1 cellular context compared by ENCODE assay signal in genomic region chr1:43360616-43361015, GRCh38.
TF ChIP-seq lines count a peak whose summit lies in the region.

No MANE protein-coding gene starts in this region.

TF ChIP-seq in K562, 482 proteins besides CTCF, POLR2A, EP300 and RAD21 (continues in another document):
- TF ChIP-seq NKRF (IDR thresholded peaks at IDR 0.05; ENCODE audit: borderline replicate concordance), result no peak
- no peak for TF ChIP-seq ZNF655 (CRISPR knock-in tag; IDR thresholded peaks at IDR 0.05)
- no peak for TF ChIP-seq BHLHE40 (IDR thresholded peaks at IDR 0.05; ENCODE audit: low read length)
- no peak for TF ChIP-seq COPS2 (conservative IDR thresholded peaks at IDR 0.05)
- no peak for TF ChIP-seq CCAR2 (IDR thresholded peaks at IDR 0.05; ENCODE audit: low read depth, low read length)
- TF ChIP-seq EHMT2 (IDR thresholded peaks at IDR 0.05), result no peak
- no peak for TF ChIP-seq ADNP (tag; IDR thresholded peaks at IDR 0.05)
- no peak for TF ChIP-seq HMGN3 (IDR thresholded peaks at IDR 0.05; ENCODE audit: borderline replicate concordance, extremely low read depth, insufficient read length, low read depth, low read length)
- 0 out of 2 replicates have a peak, but pooled peaks have one; percentile 27 for TF ChIP-seq ZNF592 (IDR thresholded peaks at IDR 0.05)
- no peak for TF ChIP-seq CC2D1A (IDR thresholded peaks at IDR 0.05)
- TF ChIP-seq DMBX1 (CRISPR knock-in tag; IDR thresholded peaks at IDR 0.05; ENCODE audit: borderline replicate concordance), result no peak
- TF ChIP-seq YY1 (IDR thresholded peaks at IDR 0.05; ENCODE audit: borderline replicate concordance in 1 of 3, control insufficient read depth in 1 of 3, extremely low read depth in 1 of 3, insufficient read depth in 3 of 3, insufficient read length in 1 of 3, insufficient replicate concordance in 2 of 3, low read depth in 1 of 3, low read length in 2 of 3), result peak in 1 of 3 experiments; percentile 22
- no peak for TF ChIP-seq TEAD2 (tag; IDR thresholded peaks at IDR 0.05)
- TF ChIP-seq ZNF318 (IDR thresholded peaks at IDR 0.05; ENCODE audit: borderline replicate concordance in 1 of 2, low read depth in 1 of 2), result no peak
- no peak for TF ChIP-seq ZNF140 (CRISPR knock-in tag; IDR thresholded peaks at IDR 0.05)
- no peak for TF ChIP-seq PRMT5 (CRISPR knock-in tag; IDR thresholded peaks at IDR 0.05)
- TF ChIP-seq BACH1 (tag; IDR thresholded peaks at IDR 0.05), result no peak
- TF ChIP-seq THRB (CRISPR knock-in tag; conservative IDR thresholded peaks at IDR 0.05), result no peak
- 0 out of 2 replicates have a peak, but pooled peaks have one; percentile 15 for TF ChIP-seq TEAD4 (IDR thresholded peaks at IDR 0.05; ENCODE audit: low read length)
- TF ChIP-seq TEAD4 (CRISPR knock-in tag; IDR thresholded peaks at IDR 0.05; ENCODE audit: borderline replicate concordance), result no peak
- TF ChIP-seq ZNF324 (CRISPR knock-in tag; IDR thresholded peaks at IDR 0.05), result no peak
- TF ChIP-seq FOXK1 (CRISPR knock-in tag; IDR thresholded peaks at IDR 0.05; ENCODE audit: borderline replicate concordance), result no peak
- TF ChIP-seq TFAP4 (CRISPR knock-in tag; IDR thresholded peaks at IDR 0.05; ENCODE audit: borderline replicate concordance), result peak; percentile 27; the same call in 1 of the 2 replicates
- no peak for TF ChIP-seq ESRRA (IDR thresholded peaks at IDR 0.05; ENCODE audit: borderline replicate concordance, low read depth)
- no peak for TF ChIP-seq ZNF589 (CRISPR knock-in tag; IDR thresholded peaks at IDR 0.05; ENCODE audit: low read depth)
- no peak for TF ChIP-seq KDM4B (IDR thresholded peaks at IDR 0.05; ENCODE audit: borderline replicate concordance in 2 of 2, low read depth in 1 of 2)
- TF ChIP-seq HINFP (tag; conservative IDR thresholded peaks at IDR 0.05; ENCODE audit: low read depth), result no peak
- no peak for TF ChIP-seq RFX5 (IDR thresholded peaks at IDR 0.05; ENCODE audit: low read depth, low read length)
- no peak for TF ChIP-seq ZBTB5 (IDR thresholded peaks at IDR 0.05)
- TF ChIP-seq GABPA (tag; conservative IDR thresholded peaks at IDR 0.05; ENCODE audit: low read depth), result no peak
